18 cellular contexts compared by ENCODE assay signal in the genomic region with DNA sequence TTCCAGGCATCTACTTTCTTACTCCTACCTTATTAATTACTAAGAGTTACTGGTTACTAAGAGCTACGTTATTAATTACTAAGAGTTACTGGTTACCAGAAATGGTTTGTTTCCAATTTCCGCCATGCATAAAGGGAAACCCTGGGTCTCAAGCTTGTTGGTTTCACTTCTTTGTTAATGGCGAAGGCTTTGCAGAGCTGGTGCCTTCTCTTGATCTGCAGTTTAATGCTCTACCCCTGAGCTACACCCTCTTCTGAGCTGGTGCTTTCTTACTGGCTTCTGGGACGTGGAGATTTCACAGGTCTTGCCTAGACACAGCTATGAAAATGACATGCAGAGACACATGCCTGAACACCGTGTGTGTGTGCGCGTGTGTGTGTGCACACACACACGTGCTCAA. TPM values are rescaled to one million over a fixed set of nuclear protein-coding genes. Genes with fewer than 3 reads are reported as not detected.
DNase-seq lines count a peak whose midpoint lies in the region; ATAC-seq, FAIRE-seq and TF ChIP-seq lines count a peak whose summit lies in the region.
"Had no signal": no experiment of that assay in that cellular context is flagged by ENCODE, and none has a peak within 500 bp of the region (broad histone marks: within the 10 kb centered on the region; RNA-seq: fewer than 3 reads in every experiment).

No MANE protein-coding gene starts in this region.

- peak overlapping the region; percentile 76 for H3K27ac Mint-ChIP-seq in neural progenitor cell

- H3K4me3 ChIP-seq in adipocyte (ENCODE audit: low read length) (peak overlapping the region; percentile 46), neural progenitor cell (no peak overlapping the region)
- H3K4me3 ChIP-seq: spleen had no signal

- H3K4me1 ChIP-seq in adipocyte (ENCODE audit: control insufficient read depth, insufficient read depth, low read length) (peaks cover 16% of the 10 kb centered on the region), neural progenitor cell (no peaks in the 10 kb centered on the region)
- H3K4me1 ChIP-seq: spleen had no signal

- no peaks in the 10 kb centered on the region for H3K79me2 ChIP-seq in neural progenitor cell (ENCODE audit: low read depth)

- no peaks in the 10 kb centered on the region for H3F3A ChIP-seq in neural progenitor cell (ENCODE audit: low read depth)

- no peaks in the 10 kb centered on the region for H3K36me3 Mint-ChIP-seq in neural progenitor cell

- FAIRE-seq in urothelium cell line (lab: Jason Lieb, UNC), result no peak

- H3K27me3 ChIP-seq in adipocyte (replicated peaks; ENCODE audit: control insufficient read depth, insufficient read depth, low read length), result no peaks in the 10 kb centered on the region
- no peaks in the 10 kb centered on the region for H3K27me3 ChIP-seq in neural progenitor cell
- H3K27me3 ChIP-seq: spleen had no signal

- peak overlapping the region; percentile 24 for H3K9ac ChIP-seq in adipocyte (ENCODE audit: low read length)
- no peak overlapping the region for H3K9ac ChIP-seq in neural progenitor cell

- H3K27me3 Mint-ChIP-seq in neural progenitor cell (ENCODE audit: insufficient read depth, low read depth), result peaks cover 12% of the 10 kb centered on the region

- H3K9me3 Mint-ChIP-seq in neural progenitor cell, result peaks cover 25% of the 10 kb centered on the region
- H3K9me3 Mint-ChIP-seq: central memory CD8-positive, alpha-beta T cell had no signal

- H3K4me1 Mint-ChIP-seq in neural progenitor cell, result peaks cover 29% of the 10 kb centered on the region
- H3K4me1 Mint-ChIP-seq: central memory CD8-positive, alpha-beta T cell had no signal

- CTCF ChIA-PET in HEK293T (lab: Yijun Ruan, JAX), result no interaction called here

- no peaks in the 10 kb centered on the region for H4K20me1 ChIP-seq in neural progenitor cell (ENCODE audit: low read depth)

- H3K4me3 Mint-ChIP-seq in neural progenitor cell, result no peak overlapping the region
- H3K4me3 Mint-ChIP-seq: central memory CD8-positive, alpha-beta T cell had no signal

- DNase-seq in adipocyte (ENCODE audit: low read depth), result no peak
- DNase-seq in neural progenitor cell (ENCODE audit: low spot score), result no peak
- no peak for DNase-seq in HEK293T (ENCODE audit: extremely low spot score)
- DNase-seq in DMS 273 (lab: John Stamatoyannopoulos, UW; ENCODE audit: unreplicated experiment), result no peak
- DNase-seq in urothelium cell line (ENCODE audit: low spot score), result no peak
- DNase-seq: activated CD4-positive, alpha-beta T cell treated with anti-CD3 and anti-CD28 coated beads, Interleukin-2, amount 50 U/mL, for 4 hours; activated effector memory CD4-positive, alpha-beta T cell treated with Interleukin-2 at 50 U/mL for 16 hours; NCI-H1092 treated with DMSO at 0.1 percent for 48 hours; NCI-H526 treated with DMSO at 0.1 percent for 48 hours; spleen had no signal

- no peak overlapping the region for H3K4me2 ChIP-seq in neural progenitor cell

- ATAC-seq in GM18870 (IDR thresholded peaks at IDR 0.05; ENCODE audit: unreplicated experiment), result peak; percentile 72
- ATAC-seq in HG03159 (IDR thresholded peaks at IDR 0.05; ENCODE audit: unreplicated experiment), result peak; percentile 69
- ATAC-seq in HG02870 (IDR thresholded peaks at IDR 0.05; ENCODE audit: unreplicated experiment), result no peak

- H3K9me3 ChIP-seq in adipocyte (ENCODE audit: control insufficient read depth, low read length) (no peaks in the 10 kb centered on the region), neural progenitor cell (ENCODE audit: low read depth) (no peaks in the 10 kb centered on the region)
- H3K9me3 ChIP-seq: spleen had no signal

- H3K27ac ChIP-seq in neural progenitor cell, result no peak overlapping the region
- H3K27ac ChIP-seq: C4-2B, spleen had no signal

- TF ChIP-seq CTCF in neural progenitor cell (IDR thresholded peaks at IDR 0.05), result no peak

- no peak overlapping the region for H2AFZ ChIP-seq in neural progenitor cell (replicated peaks)

- POLR2A ChIA-PET in HEK293T (lab: Yijun Ruan, JAX), result interaction anchor here (1.2 kb wide), 1 partner anchor 148 kb away, joined by 3 read pairs; a partner anchor contains a TSS

- H3K36me3 ChIP-seq in adipocyte (ENCODE audit: control insufficient read depth, insufficient read depth, low read length, severe bottlenecking), result no peaks in the 10 kb centered on the region
- H3K36me3 ChIP-seq in neural progenitor cell, result no peaks in the 10 kb centered on the region
- H3K36me3 ChIP-seq: spleen had no signal

TF ChIP-seq in HEK293T, 16 proteins besides CTCF, POLR2A, EP300 and RAD21:
- TF ChIP-seq ELF4 (IDR thresholded peaks at IDR 0.05), result no peak
- TF ChIP-seq SP1 (IDR thresholded peaks at IDR 0.05), result no peak
- TF ChIP-seq FOXM1 (IDR thresholded peaks at IDR 0.05; ENCODE audit: borderline replicate concordance), result no peak
- TF ChIP-seq TARDBP (IDR thresholded peaks at IDR 0.05), result no peak
- TF ChIP-seq, protein P1, sequence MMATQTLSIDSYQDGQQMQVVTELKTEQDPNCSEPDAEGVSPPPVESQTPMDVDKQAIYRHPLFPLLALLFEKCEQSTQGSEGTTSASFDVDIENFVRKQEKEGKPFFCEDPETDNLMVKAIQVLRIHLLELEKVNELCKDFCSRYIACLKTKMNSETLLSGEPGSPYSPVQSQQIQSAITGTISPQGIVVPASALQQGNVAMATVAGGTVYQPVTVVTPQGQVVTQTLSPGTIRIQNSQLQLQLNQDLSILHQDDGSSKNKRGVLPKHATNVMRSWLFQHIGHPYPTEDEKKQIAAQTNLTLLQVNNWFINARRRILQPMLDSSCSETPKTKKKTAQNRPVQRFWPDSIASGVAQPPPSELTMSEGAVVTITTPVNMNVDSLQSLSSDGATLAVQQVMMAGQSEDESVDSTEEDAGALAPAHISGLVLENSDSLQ (IDR thresholded peaks at IDR 0.05), result no peak
- TF ChIP-seq SUZ12 (IDR thresholded peaks at IDR 0.05), result no peak
- TF ChIP-seq L3MBTL2 (conservative IDR thresholded peaks at IDR 0.05), result no peak
- no peak for TF ChIP-seq CTBP1 (IDR thresholded peaks at IDR 0.05; ENCODE audit: borderline replicate concordance)
- no peak for TF ChIP-seq BHLHE40 (IDR thresholded peaks at IDR 0.05; ENCODE audit: borderline replicate concordance)
- no peak for TF ChIP-seq FOXA1 (IDR thresholded peaks at IDR 0.05)
- TF ChIP-seq LEF1 (IDR thresholded peaks at IDR 0.05; ENCODE audit: borderline replicate concordance), result no peak
- TF ChIP-seq HDGF (IDR thresholded peaks at IDR 0.05; ENCODE audit: borderline replicate concordance), result no peak
- TF ChIP-seq NFRKB (IDR thresholded peaks at IDR 0.05), result no peak
- no peak for TF ChIP-seq ARNT (IDR thresholded peaks at IDR 0.05)
- no peak for TF ChIP-seq ZNF384 (IDR thresholded peaks at IDR 0.05)
- no peak for TF ChIP-seq FOXK2 (IDR thresholded peaks at IDR 0.05)

RNA-seq across cellular contexts. Expression of a gene that starts 0.6 kb away (rescaled TPM):
- total RNA-seq in neural progenitor cell (ENCODE audit: low replicate concordance), result not detected in 2 replicates
- total RNA-seq: ureter had no signal

RNA-seq across cellular contexts. Expression of a gene that starts 26.9 kb away (rescaled TPM):
- total RNA-seq in neural progenitor cell (ENCODE audit: low replicate concordance), result 0.65 and 0.82 TPM in 2 replicates
- total RNA-seq: kidney epithelial cell, myocyte, ureter had no signal

RNA-seq across cellular contexts. Expression of a gene that starts 51.1 kb away (rescaled TPM):
- 0.50 TPM in 1 of 2 replicates, not detected in the other for total RNA-seq in neural progenitor cell (ENCODE audit: low replicate concordance)
- total RNA-seq: kidney epithelial cell had no signal
